Comparison of ENCODE assay signal across 8 cellular contexts in the genomic region with DNA sequence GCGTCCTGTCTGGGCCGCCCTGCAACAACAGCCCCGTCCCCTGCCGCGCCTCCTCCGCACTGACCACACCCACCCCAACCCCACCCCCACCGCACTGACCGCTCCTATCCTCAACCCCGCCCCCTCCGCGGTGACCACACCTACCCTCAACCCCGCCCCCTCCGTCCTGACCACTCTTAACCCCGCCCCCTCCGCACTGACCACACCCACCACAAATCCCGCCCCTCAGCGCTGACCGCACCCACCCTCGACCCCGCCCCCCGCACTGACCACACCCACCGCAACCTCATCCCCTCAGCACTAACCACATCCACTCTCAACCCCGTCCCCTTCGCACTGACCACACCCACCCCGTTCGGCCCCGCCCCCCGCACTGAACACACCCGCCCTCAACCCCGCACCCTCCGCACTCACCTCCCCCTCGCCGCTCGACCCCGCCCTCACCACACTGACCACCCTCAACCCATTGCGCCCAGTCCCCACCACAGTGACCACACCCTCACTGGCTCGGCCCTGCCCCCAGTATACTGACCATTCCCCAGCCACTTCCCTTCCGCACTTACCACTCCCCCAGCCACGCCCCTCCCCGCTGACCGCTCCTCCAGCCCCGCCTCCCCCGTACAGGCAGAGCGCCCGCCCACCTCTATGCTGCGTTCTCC. TPM values are rescaled to one million over a fixed set of nuclear protein-coding genes. Genes with fewer than 3 reads are reported as not detected.
DNase-seq lines count a peak whose midpoint lies in the region; TF ChIP-seq lines count a peak whose summit lies in the region.

No MANE protein-coding gene starts in this region.

- peak; percentile 91 for DNase-seq in GM19240 (ENCODE audit: insufficient read length, low spot score)
- DNase-seq in HPDE6-E6E7 (ENCODE audit: extremely low spot score) = peak; percentile 96
- DNase-seq in amniotic stem cell (lab: John Stamatoyannopoulos, UW) = peak; percentile 75
- peak; percentile 94 for DNase-seq in right atrium auricular region (ENCODE audit: low spot score)
- peak; percentile 98 for DNase-seq in posterior vena cava (ENCODE audit: low spot score)
- peak; percentile 94 for DNase-seq in type B pancreatic cell (ENCODE audit: extremely low spot score, unreplicated experiment)

- H3K27me3 ChIP-seq in right atrium auricular region = no peaks in the 10 kb centered on the region

- H3K9me3 ChIP-seq in right atrium auricular region = no peaks in the 10 kb centered on the region

- TF ChIP-seq CTCF in 22Rv1 (IDR thresholded peaks at IDR 0.05) (no peak), right atrium auricular region (IDR thresholded peaks at IDR 0.05) (no peak), type B pancreatic cell (conservative IDR thresholded peaks at IDR 0.05) (no peak)

- H3K27ac ChIP-seq in 22Rv1 = peak overlapping the region; percentile 50
- H3K27ac ChIP-seq in right atrium auricular region = peak overlapping the region; percentile 74 to 81

- H3K27me3 Mint-ChIP-seq in T-helper 1 cell treated with Interleukin-12 subunit alpha and Interleukin-12 subunit beta and Interleukin-4 antibody, amounts not matched to agents 30 μg/mL and 1 μg/mL, for 36 hours (ENCODE audit: low read depth) = peaks cover 35% of the 10 kb centered on the region
- H3K27me3 Mint-ChIP-seq in type B pancreatic cell = peaks cover 16% of the 10 kb centered on the region

- peak overlapping the region; percentile 65 for H3K4me3 Mint-ChIP-seq in T-helper 1 cell treated with Interleukin-12 subunit alpha and Interleukin-12 subunit beta and Interleukin-4 antibody, amounts not matched to agents 30 μg/mL and 1 μg/mL, for 36 hours
- peak overlapping the region; percentile 81 for H3K4me3 Mint-ChIP-seq in type B pancreatic cell

- H3K9me3 Mint-ChIP-seq in T-helper 1 cell treated with Interleukin-12 subunit alpha and Interleukin-12 subunit beta and Interleukin-4 antibody, amounts not matched to agents 30 μg/mL and 1 μg/mL, for 36 hours = no peaks in the 10 kb centered on the region
- no peaks in the 10 kb centered on the region for H3K9me3 Mint-ChIP-seq in type B pancreatic cell

- H3K4me1 ChIP-seq in right atrium auricular region = peaks cover 0 to 12% of the 10 kb centered on the region in 2 donors

- peak overlapping the region; percentile 71 for H3K27ac Mint-ChIP-seq in T-helper 1 cell treated with Interleukin-12 subunit alpha and Interleukin-12 subunit beta and Interleukin-4 antibody, amounts not matched to agents 30 μg/mL and 1 μg/mL, for 36 hours
- no peak overlapping the region for H3K27ac Mint-ChIP-seq in type B pancreatic cell

- H3K4me1 Mint-ChIP-seq in T-helper 1 cell treated with Interleukin-12 subunit alpha and Interleukin-12 subunit beta and Interleukin-4 antibody, amounts not matched to agents 30 μg/mL and 1 μg/mL, for 36 hours (ENCODE audit: low read depth) = peaks cover 19% of the 10 kb centered on the region
- H3K4me1 Mint-ChIP-seq in type B pancreatic cell (ENCODE audit: unreplicated experiment) = no peaks in the 10 kb centered on the region

- peak overlapping the region; percentile 43 to 65 for H3K4me3 ChIP-seq in right atrium auricular region

- H3K36me3 ChIP-seq in right atrium auricular region = no peaks in the 10 kb centered on the region

- no peaks in the 10 kb centered on the region for H3K36me3 Mint-ChIP-seq in T-helper 1 cell treated with Interleukin-12 subunit alpha and Interleukin-12 subunit beta and Interleukin-4 antibody, amounts not matched to agents 30 μg/mL and 1 μg/mL, for 36 hours (ENCODE audit: low read depth)
- H3K36me3 Mint-ChIP-seq in type B pancreatic cell = no peaks in the 10 kb centered on the region

- intact Hi-C loops in posterior vena cava (cut with DNase I) = no loop called here

RNA-seq across cellular contexts. Expression of a gene that starts 8.2 kb away (rescaled TPM):
- total RNA-seq in right atrium auricular region = 1 to 10 TPM; 5.9 to 6.4 TPM
- total RNA-seq in posterior vena cava = 1 to 10 TPM; 1.2 to 4.6 TPM
- not detected in 2 replicates for total RNA-seq in type B pancreatic cell (ENCODE audit: low replicate concordance)

Comparison
In these comparisons a context has a peak if more than half of its experiments do, and no peak if none do; other contexts are left out.
1. Peak in every context shown above with its lines: DNase-seq, H3K4me3 ChIP-seq and H3K27ac ChIP-seq.